ENCODE assay signal across 8 cellular contexts in the genomic region with DNA sequence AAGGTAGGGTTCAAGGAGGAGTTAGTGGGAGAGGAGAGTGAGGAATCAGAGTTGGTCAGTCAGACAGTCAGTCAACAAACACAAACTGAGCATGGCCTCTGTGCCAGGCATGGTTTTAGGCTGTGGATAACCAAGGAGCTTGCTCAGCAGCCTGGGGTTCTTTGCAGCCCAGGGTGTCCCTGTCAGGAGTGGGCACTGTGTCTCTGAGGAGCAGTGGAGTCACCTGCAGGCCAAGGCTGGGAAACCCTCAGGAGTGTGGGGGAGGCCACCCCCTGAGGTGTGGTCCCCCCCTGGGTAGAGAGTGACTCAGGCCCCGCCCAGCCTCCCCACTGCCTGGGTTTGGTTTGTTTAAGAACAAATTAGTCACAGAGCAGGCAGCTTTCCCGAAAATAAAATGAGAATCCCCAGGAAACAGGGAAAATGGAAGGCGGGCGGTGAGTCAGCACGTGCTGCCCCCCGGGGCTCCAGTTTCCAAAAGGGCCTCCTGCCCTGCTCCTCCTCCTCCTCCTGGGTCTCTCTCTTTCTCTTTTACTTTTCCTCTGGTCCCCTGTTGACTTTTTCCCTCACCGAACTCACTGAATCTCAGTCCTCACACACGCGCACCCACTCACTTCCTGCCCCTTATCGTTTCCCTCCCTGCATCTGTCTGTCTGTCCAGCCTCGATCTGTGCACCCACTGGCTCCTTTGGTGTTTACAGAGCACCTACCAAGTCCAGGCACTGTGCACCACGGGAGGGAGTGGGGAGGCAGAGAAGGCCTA. TPM values are rescaled to one million over a fixed set of nuclear protein-coding genes. Genes with fewer than 3 reads are reported as not detected.
DNase-seq lines count a peak whose midpoint lies in the region; ATAC-seq and TF ChIP-seq lines count a peak whose summit lies in the region.

No MANE protein-coding gene starts in this region.

- peak overlapping the region; percentile 77 for H3K9ac ChIP-seq in iPS-15b (ENCODE audit: low read depth, low read length)

- TF ChIP-seq POLR2A in adrenal gland (IDR thresholded peaks at IDR 0.05): no peak

- ATAC-seq in HG02852 (IDR thresholded peaks at IDR 0.05; ENCODE audit: unreplicated experiment): no peak

- WGBS in adrenal gland, 4 donors: 24 to 46% (median 34%) methylated on average over 11 to 12 of the region's 12 CpGs

- H3K9me3 ChIP-seq in SJSA1 (replicated peaks) (no peaks in the 10 kb centered on the region), adrenal gland (replicated peaks in 1 of 3) (no peaks in the 10 kb centered on the region), iPS-15b (ENCODE audit: control insufficient read depth, insufficient read depth, low read length) (no peaks in the 10 kb centered on the region)

- H3K4me1 ChIP-seq in SJSA1 (replicated peaks) (peaks cover 43% of the 10 kb centered on the region), adrenal gland (replicated peaks in 1 of 2) (peaks cover 16 to 37% of the 10 kb centered on the region in 2 donors), iPS-15b (ENCODE audit: control insufficient read depth, insufficient read depth, low read length) (peaks cover 23% of the 10 kb centered on the region)

- DNase-seq in GM12865 (ENCODE audit: low read depth) (peak; percentile 57), SJSA1 (ENCODE audit: low read depth in 1 of 2, low spot score in 2 of 2) (peak; percentile 97 to 98), adrenal gland (peak in 6 of 7 donors; percentile 61 to 90 (median 66)), Ammon's horn (ENCODE audit: low spot score) (no peak), NCI-H187 treated with DMSO at 0.1 percent for 48 hours (lab: John Stamatoyannopoulos, UW) (no peak)
- peak; percentile 68 for DNase-seq in stimulated activated CD4-positive, alpha-beta T cell treated with anti-CD3 and anti-CD28 coated beads, Interleukin-12 subunit alpha, Interleukin-12 subunit beta, amount 100 ng/mL, for 4 hours

- intact Hi-C loops in adrenal gland (cut with DNase I): no loop called here

- H3K4me3 ChIP-seq in GM12865 (ENCODE audit: low read depth, low read length): no peak overlapping the region
- H3K4me3 ChIP-seq in SJSA1: peak overlapping the region; percentile 9
- H3K4me3 ChIP-seq in adrenal gland: no peak overlapping the region
- peak overlapping the region; percentile 75 for H3K4me3 ChIP-seq in iPS-15b (ENCODE audit: low read depth, low read length)

- TF ChIP-seq CTCF in GM12865 (IDR thresholded peaks at IDR 0.05; ENCODE audit: insufficient read depth, low read depth, low read length, missing control alignments) (no peak), adrenal gland (IDR thresholded peaks at IDR 0.05) (no peak)

- no peaks in the 10 kb centered on the region for H3K27me3 ChIP-seq in SJSA1 (replicated peaks)
- no peaks in the 10 kb centered on the region for H3K27me3 ChIP-seq in adrenal gland
- H3K27me3 ChIP-seq in iPS-15b (ENCODE audit: control insufficient read depth, insufficient read depth, low read length): peaks cover 4% of the 10 kb centered on the region

- H3K36me3 ChIP-seq in SJSA1 (no peaks in the 10 kb centered on the region), adrenal gland (replicated peaks in 1 of 2) (no peaks in the 10 kb centered on the region), iPS-15b (ENCODE audit: control insufficient read depth, insufficient read depth, low read length) (no peaks in the 10 kb centered on the region)

- peak overlapping the region; percentile 77 for H3K27ac ChIP-seq in SJSA1
- H3K27ac ChIP-seq in adrenal gland: peak overlapping the region in 2 of 5 donors; percentile 78 to 92

RNA-seq across cellular contexts. Expression of a gene that starts 44.3 kb away (rescaled TPM):
- total RNA-seq in SJSA1 (2014; rRNA removed; shearing (Covaris generic)): 44.7 and 71.9 TPM in 2 replicates
- total RNA-seq in adrenal gland: 100 to 1,000 TPM in 3 of 8 donors, 10 to 100 TPM in 3, 1 to 10 TPM in 2; 5.3 to 114 (median 60.3) TPM
- 10 to 100 TPM in 2 of 3 donors, 1 to 10 TPM in 1; 4.8 to 96.5 (median 15.4) TPM for polyA plus RNA-seq in adrenal gland

Comparison
In these comparisons a context has a peak if more than half of its experiments do, and no peak if none do; other contexts are left out.
1. DNase-seq: peak in GM12865 (single experiment), SJSA1 (2 of 2), adrenal gland (6 of 7) and stimulated activated CD4-positive, alpha-beta T cell treated with anti-CD3 and anti-CD28 coated beads, Interleukin-12 subunit alpha, Interleukin-12 subunit beta, amount 100 ng/mL, for 4 hours (single experiment); none in Ammon's horn (single experiment) and NCI-H187 treated with DMSO at 0.1 percent for 48 hours (single experiment).
2. H3K4me3 ChIP-seq: peak in SJSA1 (single experiment) and iPS-15b (single experiment); none in GM12865 (single experiment) and adrenal gland (0 of 4).